34 cellular contexts compared by ENCODE assay signal in the genomic region with DNA sequence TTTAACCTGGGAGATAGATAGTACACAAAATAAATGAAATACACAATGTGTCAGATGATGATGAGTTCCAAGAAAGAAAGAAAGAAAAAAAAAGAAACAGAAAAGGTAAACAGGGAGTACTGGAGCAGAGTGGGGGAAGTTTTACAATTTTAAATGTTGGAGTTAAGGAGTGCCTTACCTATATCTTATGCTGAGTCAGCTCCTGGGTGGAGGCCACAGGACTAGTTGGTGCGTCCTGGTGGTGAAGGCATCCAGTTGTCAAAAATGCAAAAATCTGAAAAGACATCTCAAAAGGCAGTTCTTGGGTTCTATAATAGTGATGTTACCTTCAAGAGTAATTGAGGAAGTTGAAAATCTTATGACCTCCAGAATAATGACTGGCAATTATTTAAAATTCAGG. TPM values are rescaled to one million over a fixed set of nuclear protein-coding genes. Genes with fewer than 3 reads are reported as not detected.
"Had no signal": no experiment of that assay in that cellular context is flagged by ENCODE, and none has a peak within 500 bp of the region (broad histone marks: within the 10 kb centered on the region; RNA-seq: fewer than 3 reads in every experiment).

No MANE protein-coding gene starts in this region.

- H3K4me1 ChIP-seq: ascending aorta, body of pancreas, breast epithelium, SJSA1 had no signal

- H3K27ac Mint-ChIP-seq: activated CD4-positive, alpha-beta T cell treated with anti-CD3 and anti-CD28 coated beads, Interleukin-2, amount 10 ng/mL, durations not matched to agents 24 days and 14 days; activated CD8-positive, alpha-beta T cell treated with anti-CD3 and anti-CD28 coated beads for 36 hours; activated naive CD8-positive, alpha-beta T cell treated with anti-CD3 and anti-CD28 coated beads for 36 hours; activated T-cell treated with anti-CD3 and anti-CD28 coated beads, Interleukin-2, amount 50 U/mL, for 72 hours; activated T-helper 17 cell treated with anti-CD3 and anti-CD28 coated beads, Interleukin-2, amount 50 U/mL, for 72 hours; T-helper 1 cell treated with Interleukin-12 subunit alpha and Interleukin-12 subunit beta and Interleukin-4 antibody, amounts not matched to agents 30 μg/mL and 1 μg/mL, for 36 hours; T-helper 2 cell treated with Interferon-gamma antibody and Interleukin-4, amounts not matched to agents 5 μg/mL and 100 μg/mL, for 36 hours had no signal

- H3K4me3 ChIP-seq: ascending aorta, body of pancreas, breast epithelium, SJSA1 had no signal

- H3K4me3 Mint-ChIP-seq: activated CD4-positive, alpha-beta T cell treated with anti-CD3 and anti-CD28 coated beads, Interleukin-2, amount 10 ng/mL, durations not matched to agents 24 days and 14 days; activated CD8-positive, alpha-beta T cell treated with anti-CD3 and anti-CD28 coated beads for 36 hours; activated naive CD8-positive, alpha-beta T cell treated with anti-CD3 and anti-CD28 coated beads for 36 hours; activated T-cell treated with anti-CD3 and anti-CD28 coated beads, Interleukin-2, amount 50 U/mL, for 72 hours; activated T-helper 17 cell treated with anti-CD3 and anti-CD28 coated beads, Interleukin-2, amount 50 U/mL, for 72 hours; T-helper 1 cell treated with Interleukin-12 subunit alpha and Interleukin-12 subunit beta and Interleukin-4 antibody, amounts not matched to agents 30 μg/mL and 1 μg/mL, for 36 hours; T-helper 2 cell treated with Interferon-gamma antibody and Interleukin-4, amounts not matched to agents 5 μg/mL and 100 μg/mL, for 36 hours had no signal

- H3K27me3 ChIP-seq: ascending aorta, body of pancreas, breast epithelium, SJSA1 had no signal

- H3K4me2 ChIP-seq: SK-N-SH had no signal

- H3K9me3 ChIP-seq: ascending aorta, body of pancreas, SJSA1, SK-N-SH had no signal

- DNase-seq: activated CD4-positive, alpha-beta T cell treated with anti-CD3 and anti-CD28 coated beads, Interleukin-2, amount 10 ng/mL, durations not matched to agents 24 days and 14 days; activated CD4-positive, alpha-beta T cell treated with anti-CD3 and anti-CD28 coated beads, Interleukin-2, amount 50 U/mL, for 4 hours; activated CD8-positive, alpha-beta T cell treated with anti-CD3 and anti-CD28 coated beads for 36 hours; activated effector memory CD4-positive, alpha-beta T cell treated with anti-CD3 and anti-CD28 coated beads, Interleukin-2, amount 50 U/mL, for 16 hours; activated naive CD4-positive, alpha-beta T cell; activated naive CD4-positive, alpha-beta T cell treated with anti-CD3 and anti-CD28 coated beads, Interleukin-2, amount 50 U/mL, for 16 hours; activated naive CD8-positive, alpha-beta T cell treated with anti-CD3 and anti-CD28 coated beads for 36 hours; activated T-cell treated with anti-CD3 and anti-CD28 coated beads, Interleukin-2, amount 50 U/mL, for 1 hour; activated T-cell treated with anti-CD3 and anti-CD28 coated beads, Interleukin-2, amount 50 U/mL, for 72 hours; amniotic stem cell; body of pancreas; Karpas-422; NCI-H1092 treated with DMSO at 0.1 percent for 48 hours; NCI-H1417; NCI-H146; NCI-H187; NCI-H2029 treated with DMSO at 0.1 percent for 48 hours; NCI-H2107; NCI-H2171; NCI-H510A; NCI-H526; NCI-H748 treated with DMSO at 0.1 percent for 48 hours; NK-92 treated with Interleukin-12 subunit alpha and Interleukin-12 subunit beta, amount 100 ng/mL, for 24 hours; OCI-M1; SHP77 treated with DMSO at 0.1 percent for 48 hours; SK-N-SH had no signal

- H3K27me3 Mint-ChIP-seq: activated CD4-positive, alpha-beta T cell treated with anti-CD3 and anti-CD28 coated beads, Interleukin-2, amount 10 ng/mL, durations not matched to agents 24 days and 14 days; activated CD8-positive, alpha-beta T cell treated with anti-CD3 and anti-CD28 coated beads for 36 hours; activated naive CD8-positive, alpha-beta T cell treated with anti-CD3 and anti-CD28 coated beads for 36 hours; activated T-helper 17 cell treated with anti-CD3 and anti-CD28 coated beads, Interleukin-2, amount 50 U/mL, for 72 hours had no signal

- H3K27ac ChIP-seq: ascending aorta, body of pancreas, breast epithelium, SJSA1 had no signal

- FAIRE-seq: TTC549 had no signal

- H3K36me3 Mint-ChIP-seq: activated naive CD8-positive, alpha-beta T cell treated with anti-CD3 and anti-CD28 coated beads for 36 hours had no signal

- H3K4me1 Mint-ChIP-seq: activated CD4-positive, alpha-beta T cell treated with anti-CD3 and anti-CD28 coated beads, Interleukin-2, amount 10 ng/mL, durations not matched to agents 24 days and 14 days; activated naive CD8-positive, alpha-beta T cell treated with anti-CD3 and anti-CD28 coated beads for 36 hours; activated T-helper 17 cell treated with anti-CD3 and anti-CD28 coated beads, Interleukin-2, amount 50 U/mL, for 72 hours had no signal

- ATAC-seq: activated CD8-positive, alpha-beta T cell treated with anti-CD3 and anti-CD28 coated beads for 36 hours; activated T-cell treated with anti-CD3 and anti-CD28 coated beads, Interleukin-2, amount 50 U/mL, for 72 hours; activated T-helper 17 cell treated with anti-CD3 and anti-CD28 coated beads, Interleukin-2, amount 50 U/mL, for 72 hours; body of pancreas had no signal

- H3K9me3 Mint-ChIP-seq: T-helper 1 cell treated with Interleukin-12 subunit alpha and Interleukin-12 subunit beta and Interleukin-4 antibody, amounts not matched to agents 30 μg/mL and 1 μg/mL, for 36 hours; T-helper 2 cell treated with Interferon-gamma antibody and Interleukin-4, amounts not matched to agents 5 μg/mL and 100 μg/mL, for 36 hours had no signal

- H3K36me3 ChIP-seq: ascending aorta, breast epithelium, SJSA1 had no signal

RNA-seq across cellular contexts. Expression of a gene that starts 42.4 kb away (rescaled TPM):
- total RNA-seq: MCF 10A, SJSA1 had no signal
